ENCODE assay signal across 1 cellular context in the genomic region with DNA sequence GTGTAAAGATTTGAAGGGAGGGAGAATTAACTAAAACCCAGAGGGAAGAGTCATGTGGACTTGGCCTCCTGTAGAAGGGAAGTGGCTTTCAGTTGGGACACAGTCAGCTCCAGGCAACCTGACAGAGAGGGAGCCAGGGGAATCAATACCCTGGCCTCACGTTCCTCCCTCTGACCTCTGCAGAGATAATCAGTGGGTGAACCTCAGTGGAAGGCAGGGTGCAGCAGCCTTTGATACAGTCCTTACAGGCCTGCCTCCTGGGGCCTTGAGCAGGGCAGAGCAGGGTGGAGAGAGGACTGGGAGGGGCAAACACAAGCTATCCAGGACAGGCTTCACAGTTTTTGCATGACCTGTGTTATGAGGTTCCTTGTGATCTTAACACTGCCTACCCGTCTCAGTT.
TF ChIP-seq lines count a peak whose summit lies in the region.

No MANE protein-coding gene starts in this region.

TF ChIP-seq in HepG2, 621 proteins besides CTCF, POLR2A, EP300 and RAD21 (continued from another document):
- TF ChIP-seq ZMYM4 (CRISPR knock-in tag; IDR thresholded peaks at IDR 0.05): peak; percentile 85
- TF ChIP-seq, protein P1, sequence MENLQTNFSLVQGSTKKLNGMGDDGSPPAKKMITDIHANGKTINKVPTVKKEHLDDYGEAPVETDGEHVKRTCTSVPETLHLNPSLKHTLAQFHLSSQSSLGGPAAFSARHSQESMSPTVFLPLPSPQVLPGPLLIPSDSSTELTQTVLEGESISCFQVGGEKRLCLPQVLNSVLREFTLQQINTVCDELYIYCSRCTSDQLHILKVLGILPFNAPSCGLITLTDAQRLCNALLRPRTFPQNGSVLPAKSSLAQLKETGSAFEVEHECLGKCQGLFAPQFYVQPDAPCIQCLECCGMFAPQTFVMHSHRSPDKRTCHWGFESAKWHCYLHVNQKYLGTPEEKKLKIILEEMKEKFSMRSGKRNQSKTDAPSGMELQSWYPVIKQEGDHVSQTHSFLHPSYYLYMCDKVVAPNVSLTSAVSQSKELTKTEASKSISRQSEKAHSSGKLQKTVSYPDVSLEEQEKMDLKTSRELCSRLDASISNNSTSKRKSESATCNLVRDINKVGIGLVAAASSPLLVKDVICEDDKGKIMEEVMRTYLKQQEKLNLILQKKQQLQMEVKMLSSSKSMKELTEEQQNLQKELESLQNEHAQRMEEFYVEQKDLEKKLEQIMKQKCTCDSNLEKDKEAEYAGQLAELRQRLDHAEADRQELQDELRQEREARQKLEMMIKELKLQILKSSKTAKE (CRISPR knock-in tag; IDR thresholded peaks at IDR 0.05; ENCODE audit: borderline replicate concordance): no peak
- TF ChIP-seq, protein P2, sequence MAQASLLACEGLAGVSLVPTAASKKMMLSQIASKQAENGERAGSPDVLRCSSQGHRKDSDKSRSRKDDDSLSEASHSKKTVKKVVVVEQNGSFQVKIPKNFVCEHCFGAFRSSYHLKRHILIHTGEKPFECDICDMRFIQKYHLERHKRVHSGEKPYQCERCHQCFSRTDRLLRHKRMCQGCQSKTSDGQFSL (CRISPR knock-in tag; IDR thresholded peaks at IDR 0.05): no peak
- peak; percentile 47; the same call in 1 of the 2 replicates for TF ChIP-seq NCOR1 (IDR thresholded peaks at IDR 0.05; ENCODE audit: borderline replicate concordance, low read length)
- no peak for TF ChIP-seq ARNT (IDR thresholded peaks at IDR 0.05)
- TF ChIP-seq, protein P3, sequence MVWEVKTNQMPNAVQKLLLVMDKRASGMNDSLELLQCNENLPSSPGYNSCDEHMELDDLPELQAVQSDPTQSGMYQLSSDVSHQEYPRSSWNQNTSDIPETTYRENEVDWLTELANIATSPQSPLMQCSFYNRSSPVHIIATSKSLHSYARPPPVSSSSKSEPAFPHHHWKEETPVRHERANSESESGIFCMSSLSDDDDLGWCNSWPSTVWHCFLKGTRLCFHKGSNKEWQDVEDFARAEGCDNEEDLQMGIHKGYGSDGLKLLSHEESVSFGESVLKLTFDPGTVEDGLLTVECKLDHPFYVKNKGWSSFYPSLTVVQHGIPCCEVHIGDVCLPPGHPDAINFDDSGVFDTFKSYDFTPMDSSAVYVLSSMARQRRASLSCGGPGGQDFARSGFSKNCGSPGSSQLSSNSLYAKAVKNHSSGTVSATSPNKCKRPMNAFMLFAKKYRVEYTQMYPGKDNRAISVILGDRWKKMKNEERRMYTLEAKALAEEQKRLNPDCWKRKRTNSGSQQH (CRISPR knock-in tag; IDR thresholded peaks at IDR 0.05; ENCODE audit: low read depth): no peak
- TF ChIP-seq, protein P4, sequence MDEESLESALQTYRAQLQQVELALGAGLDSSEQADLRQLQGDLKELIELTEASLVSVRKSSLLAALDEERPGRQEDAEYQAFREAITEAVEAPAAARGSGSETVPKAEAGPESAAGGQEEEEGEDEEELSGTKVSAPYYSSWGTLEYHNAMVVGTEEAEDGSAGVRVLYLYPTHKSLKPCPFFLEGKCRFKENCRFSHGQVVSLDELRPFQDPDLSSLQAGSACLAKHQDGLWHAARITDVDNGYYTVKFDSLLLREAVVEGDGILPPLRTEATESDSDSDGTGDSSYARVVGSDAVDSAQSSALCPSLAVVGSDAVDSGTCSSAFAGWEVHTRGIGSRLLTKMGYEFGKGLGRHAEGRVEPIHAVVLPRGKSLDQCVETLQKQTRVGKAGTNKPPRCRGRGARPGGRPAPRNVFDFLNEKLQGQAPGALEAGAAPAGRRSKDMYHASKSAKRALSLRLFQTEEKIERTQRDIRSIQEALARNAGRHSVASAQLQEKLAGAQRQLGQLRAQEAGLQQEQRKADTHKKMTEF (CRISPR knock-in tag; IDR thresholded peaks at IDR 0.05): peak; percentile 52; the same call in 1 of the 2 replicates
- TF ChIP-seq, protein P5, sequence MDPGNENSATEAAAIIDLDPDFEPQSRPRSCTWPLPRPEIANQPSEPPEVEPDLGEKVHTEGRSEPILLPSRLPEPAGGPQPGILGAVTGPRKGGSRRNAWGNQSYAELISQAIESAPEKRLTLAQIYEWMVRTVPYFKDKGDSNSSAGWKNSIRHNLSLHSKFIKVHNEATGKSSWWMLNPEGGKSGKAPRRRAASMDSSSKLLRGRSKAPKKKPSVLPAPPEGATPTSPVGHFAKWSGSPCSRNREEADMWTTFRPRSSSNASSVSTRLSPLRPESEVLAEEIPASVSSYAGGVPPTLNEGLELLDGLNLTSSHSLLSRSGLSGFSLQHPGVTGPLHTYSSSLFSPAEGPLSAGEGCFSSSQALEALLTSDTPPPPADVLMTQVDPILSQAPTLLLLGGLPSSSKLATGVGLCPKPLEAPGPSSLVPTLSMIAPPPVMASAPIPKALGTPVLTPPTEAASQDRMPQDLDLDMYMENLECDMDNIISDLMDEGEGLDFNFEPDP (CRISPR knock-in tag; conservative IDR thresholded peaks at IDR 0.05): no peak
- TF ChIP-seq, protein P6, sequence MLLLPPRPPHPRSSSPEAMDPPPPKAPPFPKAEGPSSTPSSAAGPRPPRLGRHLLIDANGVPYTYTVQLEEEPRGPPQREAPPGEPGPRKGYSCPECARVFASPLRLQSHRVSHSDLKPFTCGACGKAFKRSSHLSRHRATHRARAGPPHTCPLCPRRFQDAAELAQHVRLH (CRISPR knock-in tag; IDR thresholded peaks at IDR 0.05; ENCODE audit: borderline replicate concordance, low read depth): peak; percentile 47; the same call in 1 of the 2 replicates
- TF ChIP-seq ZNF674 (CRISPR knock-in tag; IDR thresholded peaks at IDR 0.05; ENCODE audit: low read depth): no peak
- TF ChIP-seq, protein P7, sequence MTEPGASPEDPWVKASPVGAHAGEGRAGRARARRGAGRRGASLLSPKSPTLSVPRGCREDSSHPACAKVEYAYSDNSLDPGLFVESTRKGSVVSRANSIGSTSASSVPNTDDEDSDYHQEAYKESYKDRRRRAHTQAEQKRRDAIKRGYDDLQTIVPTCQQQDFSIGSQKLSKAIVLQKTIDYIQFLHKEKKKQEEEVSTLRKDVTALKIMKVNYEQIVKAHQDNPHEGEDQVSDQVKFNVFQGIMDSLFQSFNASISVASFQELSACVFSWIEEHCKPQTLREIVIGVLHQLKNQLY (CRISPR knock-in tag; IDR thresholded peaks at IDR 0.05): peak; percentile 68; the same call in 1 of the 2 replicates
- peak; percentile 85 for TF ChIP-seq RXRB (CRISPR knock-in tag; IDR thresholded peaks at IDR 0.05; ENCODE audit: borderline replicate concordance)
- TF ChIP-seq, protein P8, sequence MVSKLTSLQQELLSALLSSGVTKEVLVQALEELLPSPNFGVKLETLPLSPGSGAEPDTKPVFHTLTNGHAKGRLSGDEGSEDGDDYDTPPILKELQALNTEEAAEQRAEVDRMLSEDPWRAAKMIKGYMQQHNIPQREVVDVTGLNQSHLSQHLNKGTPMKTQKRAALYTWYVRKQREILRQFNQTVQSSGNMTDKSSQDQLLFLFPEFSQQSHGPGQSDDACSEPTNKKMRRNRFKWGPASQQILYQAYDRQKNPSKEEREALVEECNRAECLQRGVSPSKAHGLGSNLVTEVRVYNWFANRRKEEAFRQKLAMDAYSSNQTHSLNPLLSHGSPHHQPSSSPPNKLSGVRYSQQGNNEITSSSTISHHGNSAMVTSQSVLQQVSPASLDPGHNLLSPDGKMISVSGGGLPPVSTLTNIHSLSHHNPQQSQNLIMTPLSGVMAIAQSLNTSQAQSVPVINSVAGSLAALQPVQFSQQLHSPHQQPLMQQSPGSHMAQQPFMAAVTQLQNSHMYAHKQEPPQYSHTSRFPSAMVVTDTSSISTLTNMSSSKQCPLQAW (CRISPR knock-in tag; IDR thresholded peaks at IDR 0.05): peak; percentile 61
- no peak for TF ChIP-seq HNRNPH1 (optimal IDR thresholded peaks at IDR 0.05; ENCODE audit: low read depth, low read length)
- TF ChIP-seq, protein P9, sequence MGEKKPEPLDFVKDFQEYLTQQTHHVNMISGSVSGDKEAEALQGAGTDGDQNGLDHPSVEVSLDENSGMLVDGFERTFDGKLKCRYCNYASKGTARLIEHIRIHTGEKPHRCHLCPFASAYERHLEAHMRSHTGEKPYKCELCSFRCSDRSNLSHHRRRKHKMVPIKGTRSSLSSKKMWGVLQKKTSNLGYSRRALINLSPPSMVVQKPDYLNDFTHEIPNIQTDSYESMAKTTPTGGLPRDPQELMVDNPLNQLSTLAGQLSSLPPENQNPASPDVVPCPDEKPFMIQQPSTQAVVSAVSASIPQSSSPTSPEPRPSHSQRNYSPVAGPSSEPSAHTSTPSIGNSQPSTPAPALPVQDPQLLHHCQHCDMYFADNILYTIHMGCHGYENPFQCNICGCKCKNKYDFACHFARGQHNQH (CRISPR knock-in tag; IDR thresholded peaks at IDR 0.05): peak; percentile 54; the same call in 1 of the 2 replicates
- no peak for TF ChIP-seq ZBTB42 (CRISPR knock-in tag; IDR thresholded peaks at IDR 0.05)
- no peak for TF ChIP-seq ZNF24 (IDR thresholded peaks at IDR 0.05)
- TF ChIP-seq, protein P10, sequence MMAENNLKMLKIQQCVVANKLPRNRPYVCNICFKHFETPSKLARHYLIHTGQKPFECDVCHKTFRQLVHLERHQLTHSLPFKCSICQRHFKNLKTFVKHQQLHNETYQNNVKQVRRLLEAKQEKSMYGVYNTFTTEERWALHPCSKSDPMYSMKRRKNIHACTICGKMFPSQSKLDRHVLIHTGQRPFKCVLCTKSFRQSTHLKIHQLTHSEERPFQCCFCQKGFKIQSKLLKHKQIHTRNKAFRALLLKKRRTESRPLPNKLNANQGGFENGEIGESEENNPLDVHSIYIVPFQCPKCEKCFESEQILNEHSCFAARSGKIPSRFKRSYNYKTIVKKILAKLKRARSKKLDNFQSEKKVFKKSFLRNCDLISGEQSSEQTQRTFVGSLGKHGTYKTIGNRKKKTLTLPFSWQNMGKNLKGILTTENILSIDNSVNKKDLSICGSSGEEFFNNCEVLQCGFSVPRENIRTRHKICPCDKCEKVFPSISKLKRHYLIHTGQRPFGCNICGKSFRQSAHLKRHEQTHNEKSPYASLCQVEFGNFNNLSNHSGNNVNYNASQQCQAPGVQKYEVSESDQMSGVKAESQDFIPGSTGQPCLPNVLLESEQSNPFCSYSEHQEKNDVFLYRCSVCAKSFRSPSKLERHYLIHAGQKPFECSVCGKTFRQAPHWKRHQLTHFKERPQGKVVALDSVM (CRISPR knock-in tag; IDR thresholded peaks at IDR 0.05): peak; percentile 80
- TF ChIP-seq NR2C2 (CRISPR knock-in tag; IDR thresholded peaks at IDR 0.05; ENCODE audit: borderline replicate concordance): peak; percentile 69; the same call in 1 of the 2 replicates
- TF ChIP-seq, protein P11, sequence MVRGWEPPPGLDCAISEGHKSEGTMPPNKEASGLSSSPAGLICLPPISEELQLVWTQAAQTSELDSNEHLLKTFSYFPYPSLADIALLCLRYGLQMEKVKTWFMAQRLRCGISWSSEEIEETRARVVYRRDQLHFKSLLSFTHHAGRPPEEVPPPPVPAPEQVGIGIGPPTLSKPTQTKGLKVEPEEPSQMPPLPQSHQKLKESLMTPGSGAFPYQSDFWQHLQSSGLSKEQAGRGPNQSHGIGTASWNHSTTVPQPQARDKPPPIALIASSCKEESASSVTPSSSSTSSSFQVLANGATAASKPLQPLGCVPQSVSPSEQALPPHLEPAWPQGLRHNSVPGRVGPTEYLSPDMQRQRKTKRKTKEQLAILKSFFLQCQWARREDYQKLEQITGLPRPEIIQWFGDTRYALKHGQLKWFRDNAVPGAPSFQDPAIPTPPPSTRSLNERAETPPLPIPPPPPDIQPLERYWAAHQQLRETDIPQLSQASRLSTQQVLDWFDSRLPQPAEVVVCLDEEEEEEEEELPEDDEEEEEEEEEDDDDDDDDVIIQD (CRISPR knock-in tag; IDR thresholded peaks at IDR 0.05; ENCODE audit: low read depth): peak; percentile 81
- 0 out of 2 replicates have a peak, but pooled peaks have one; percentile 40 for TF ChIP-seq ZNF564 (CRISPR knock-in tag; IDR thresholded peaks at IDR 0.05)
- 0 out of 2 replicates have a peak, but pooled peaks have one; percentile 14 for TF ChIP-seq GABPB1 (CRISPR knock-in tag; IDR thresholded peaks at IDR 0.05)
- TF ChIP-seq PHF20 (CRISPR knock-in tag; IDR thresholded peaks at IDR 0.05): no peak
- TF ChIP-seq, protein P12, sequence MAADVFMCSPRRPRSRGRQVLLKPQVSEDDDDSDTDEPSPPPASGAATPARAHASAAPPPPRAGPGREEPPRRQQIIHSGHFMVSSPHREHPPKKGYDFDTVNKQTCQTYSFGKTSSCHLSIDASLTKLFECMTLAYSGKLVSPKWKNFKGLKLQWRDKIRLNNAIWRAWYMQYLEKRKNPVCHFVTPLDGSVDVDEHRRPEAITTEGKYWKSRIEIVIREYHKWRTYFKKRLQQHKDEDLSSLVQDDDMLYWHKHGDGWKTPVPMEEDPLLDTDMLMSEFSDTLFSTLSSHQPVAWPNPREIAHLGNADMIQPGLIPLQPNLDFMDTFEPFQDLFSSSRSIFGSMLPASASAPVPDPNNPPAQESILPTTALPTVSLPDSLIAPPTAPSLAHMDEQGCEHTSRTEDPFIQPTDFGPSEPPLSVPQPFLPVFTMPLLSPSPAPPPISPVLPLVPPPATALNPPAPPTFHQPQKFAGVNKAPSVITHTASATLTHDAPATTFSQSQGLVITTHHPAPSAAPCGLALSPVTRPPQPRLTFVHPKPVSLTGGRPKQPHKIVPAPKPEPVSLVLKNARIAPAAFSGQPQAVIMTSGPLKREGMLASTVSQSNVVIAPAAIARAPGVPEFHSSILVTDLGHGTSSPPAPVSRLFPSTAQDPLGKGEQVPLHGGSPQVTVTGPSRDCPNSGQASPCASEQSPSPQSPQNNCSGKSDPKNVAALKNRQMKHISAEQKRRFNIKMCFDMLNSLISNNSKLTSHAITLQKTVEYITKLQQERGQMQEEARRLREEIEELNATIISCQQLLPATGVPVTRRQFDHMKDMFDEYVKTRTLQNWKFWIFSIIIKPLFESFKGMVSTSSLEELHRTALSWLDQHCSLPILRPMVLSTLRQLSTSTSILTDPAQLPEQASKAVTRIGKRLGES (CRISPR knock-in tag; IDR thresholded peaks at IDR 0.05; ENCODE audit: borderline replicate concordance): no peak
- 0 out of 2 replicates have a peak, but pooled peaks have one; percentile 27 for TF ChIP-seq STAG1 (CRISPR knock-in tag; IDR thresholded peaks at IDR 0.05)
- peak; percentile 80 for TF ChIP-seq FOXO1 (CRISPR knock-in tag; IDR thresholded peaks at IDR 0.05)
